ENCODE assay signal across 18 cellular contexts in genomic region chr15:90599116-90599515, GRCh38.
DNase-seq lines count a peak whose midpoint lies in the region; ATAC-seq and TF ChIP-seq lines count a peak whose summit lies in the region.
"Had no signal": no experiment of that assay in that cellular context is flagged by ENCODE, and none has a peak within 500 bp of the region (broad histone marks: within the 10 kb centered on the region; RNA-seq: fewer than 3 reads in every experiment).

No MANE protein-coding gene starts in this region.

- peak overlapping the region; percentile 62 for H3K4me3 Mint-ChIP-seq in CD4-positive, alpha-beta T cell
- no peak overlapping the region for H3K4me3 Mint-ChIP-seq in activated naive CD8-positive, alpha-beta T cell treated with anti-CD3 and anti-CD28 coated beads for 36 hours
- H3K4me3 Mint-ChIP-seq in naive thymus-derived CD4-positive, alpha-beta T cell: peak overlapping the region; percentile 48 to 83 (median 72)

- H3K9ac ChIP-seq in IMR-90 (ENCODE audit: low read depth, low read length): no peak overlapping the region
- H3K9ac ChIP-seq: parathyroid adenoma had no signal

- H2BK20ac ChIP-seq in IMR-90 (ENCODE audit: low read depth, low read length): no peak overlapping the region

- H2AK9ac ChIP-seq in IMR-90 (replicated peaks; ENCODE audit: low read depth, low read length, poor library complexity): no peak overlapping the region

- no peak overlapping the region for H3K4ac ChIP-seq in IMR-90 (ENCODE audit: low read depth, low read length)

- H4K8ac ChIP-seq in IMR-90 (ENCODE audit: low read depth in 2 of 2, low read length in 2 of 2): no peak overlapping the region

- no peak overlapping the region for H3K14ac ChIP-seq in IMR-90 (replicated peaks; ENCODE audit: low read depth, low read length)

- H3K56ac ChIP-seq in IMR-90 (ENCODE audit: extremely low read depth, insufficient read depth, low read length): no peak overlapping the region

- H3K4me2 ChIP-seq in IMR-90 (ENCODE audit: low read depth, low read length) (no peak overlapping the region), OCI-LY7 (ENCODE audit: low read length) (no peak overlapping the region)

- H3K36me3 ChIP-seq in IMR-90 (ENCODE audit: control insufficient read depth, insufficient read depth, low read length) (peaks cover 29% of the 10 kb centered on the region), OCI-LY7 (ENCODE audit: insufficient read depth, low read length) (no peaks in the 10 kb centered on the region)
- H3K36me3 ChIP-seq in naive thymus-derived CD4-positive, alpha-beta T cell (ENCODE audit: control insufficient read depth in 2 of 3, insufficient read depth in 3 of 3, low read length in 3 of 3): no peaks in the 10 kb centered on the region
- H3K36me3 ChIP-seq: transverse colon had no signal

- DNase-seq in CD4-positive, alpha-beta T cell: no peak
- no peak for DNase-seq in IMR-90
- DNase-seq in activated naive CD8-positive, alpha-beta T cell treated with anti-CD3 and anti-CD28 coated beads for 36 hours: no peak
- DNase-seq in naive thymus-derived CD4-positive, alpha-beta T cell: no peak
- no peak for DNase-seq in GM20000 (ENCODE audit: low spot score)
- DNase-seq in cortex of kidney (lab: John Stamatoyannopoulos, UW): no peak
- no peak for DNase-seq in OCI-LY7 (ENCODE audit: low spot score)
- DNase-seq: central memory CD4-positive, alpha-beta T cell; DMS53; MM.1S; NCI-H187 treated with DMSO at 0.1 percent for 48 hours; NCI-H510A; stimulated activated CD4-positive, alpha-beta T cell treated with anti-CD3 and anti-CD28 coated beads, Interleukin-4, amount 100 ng/mL, for 1 hour; transverse colon had no signal

- CTCF ChIA-PET in CD4-positive, alpha-beta T cell (lab: Charles Lee): no interaction called here
- CTCF ChIA-PET in IMR-90 (lab: Yijun Ruan, JAX): interaction anchor here (0.6 kb wide), 1 partner anchor 458 kb away, joined by 3 read pairs; no protein-coding TSS in a partner anchor
- CTCF ChIA-PET in naive thymus-derived CD4-positive, alpha-beta T cell (lab: Charles Lee): interaction anchor here (0.9 to 1.8 kb wide), 2 partner anchors 36 to 38 kb away, joined by 3 to 5 read pairs; no protein-coding TSS in a partner anchor
- CTCF ChIA-PET in OCI-LY7 (lab: Charles Lee; ENCODE audit: unreplicated experiment): interaction anchor here (0.8 kb wide), 1 partner anchor 13 kb away, joined by 3 read pairs; no protein-coding TSS in a partner anchor

- TF ChIP-seq POLR2A in IMR-90 (IDR thresholded peaks at IDR 0.05; ENCODE audit: low read depth, low read length): no peak

- no peak overlapping the region for H4K91ac ChIP-seq in IMR-90 (ENCODE audit: insufficient read depth, low read depth, low read length)

- POLR2A ChIA-PET in CD4-positive, alpha-beta T cell (lab: Charles Lee): interaction anchor here (0.9 to 3.0 kb wide), 6 partner anchors 23 to 68 kb away, joined by 3 to 12 read pairs (median 4); no protein-coding TSS in a partner anchor
- POLR2A ChIA-PET in IMR-90 (lab: Charles Lee; ENCODE audit: unreplicated experiment) (no interaction called here), OCI-LY7 (lab: Charles Lee) (interaction anchor here (0.5 to 1.5 kb wide), 3 partner anchors 11 to 191 kb away, joined by 3 to 5 read pairs (median 4); no protein-coding TSS in a partner anchor)
- POLR2A ChIA-PET in naive thymus-derived CD4-positive, alpha-beta T cell (lab: Charles Lee): interaction anchor here (0.6 to 2.8 kb wide), 11 partner anchors 8 to 62 kb away, joined by 3 to 23 read pairs (median 4); no protein-coding TSS in a partner anchor

- no peaks in the 10 kb centered on the region for H4K20me1 ChIP-seq in IMR-90 (ENCODE audit: insufficient read depth, low read length)
- H4K20me1 ChIP-seq in OCI-LY7 (ENCODE audit: insufficient read depth, low read length): no peaks in the 10 kb centered on the region

- H3K27ac ChIP-seq in CD4-positive, alpha-beta T cell (ENCODE audit: low read depth, low read length): peak overlapping the region; percentile 81
- H3K27ac ChIP-seq in IMR-90 (ENCODE audit: insufficient read depth, low read length) (peak overlapping the region; percentile 43; the same call in 1 of the 2 replicates), OCI-LY7 (ENCODE audit: low read depth, low read length, poor library complexity, severe bottlenecking) (no peak overlapping the region)
- H3K27ac ChIP-seq in naive thymus-derived CD4-positive, alpha-beta T cell (ENCODE audit: low read depth, low read length): peak overlapping the region; percentile 73

- H3K18ac ChIP-seq in IMR-90 (ENCODE audit: low read depth, low read length): no peak overlapping the region; the same call in 1 of the 2 replicates

- H3K4me1 Mint-ChIP-seq in CD4-positive, alpha-beta T cell (ENCODE audit: low read depth): peaks cover 80% of the 10 kb centered on the region
- peaks cover 73% of the 10 kb centered on the region for H3K4me1 Mint-ChIP-seq in activated naive CD8-positive, alpha-beta T cell treated with anti-CD3 and anti-CD28 coated beads for 36 hours
- H3K4me1 Mint-ChIP-seq in naive thymus-derived CD4-positive, alpha-beta T cell: peaks cover 71 to 96% (median 85%) of the 10 kb centered on the region in 7 donors

- no peaks in the 10 kb centered on the region for H3K9me2 ChIP-seq in OCI-LY7 (ENCODE audit: insufficient read depth, low read length)

- H3K4me1 ChIP-seq in IMR-90 (ENCODE audit: control insufficient read depth, insufficient read depth, low read length): peaks cover 17% of the 10 kb centered on the region
- peaks cover 24 to 78% of the 10 kb centered on the region in 2 donors for H3K4me1 ChIP-seq in naive thymus-derived CD4-positive, alpha-beta T cell (ENCODE audit: control insufficient read depth in 2 of 2, insufficient read depth in 2 of 2, low read length in 2 of 2)
- H3K4me1 ChIP-seq in OCI-LY7 (ENCODE audit: insufficient read depth, low read length, poor library complexity, severe bottlenecking): peaks cover 45% of the 10 kb centered on the region
- H3K4me1 ChIP-seq: parathyroid adenoma had no signal

- no peak for TF ChIP-seq RAD21 in IMR-90 (IDR thresholded peaks at IDR 0.05; ENCODE audit: low read length)

- no peak overlapping the region; the same call in 1 of the 2 replicates for H4K5ac ChIP-seq in IMR-90 (ENCODE audit: low read depth, low read length)

- no peaks in the 10 kb centered on the region for H3K27me3 ChIP-seq in CD4-positive, alpha-beta T cell (ENCODE audit: control insufficient read depth, insufficient read depth, low read length)
- no peaks in the 10 kb centered on the region for H3K27me3 ChIP-seq in IMR-90 (ENCODE audit: control insufficient read depth, insufficient read depth, low read length)
- no peaks in the 10 kb centered on the region for H3K27me3 ChIP-seq in naive thymus-derived CD4-positive, alpha-beta T cell (ENCODE audit: control insufficient read depth in 2 of 2, insufficient read depth in 2 of 2, low read length in 2 of 2)
- H3K27me3 ChIP-seq: adrenal gland, transverse colon had no signal

- H2BK120ac ChIP-seq in IMR-90 (ENCODE audit: low read depth, low read length): no peak overlapping the region

- ATAC-seq in CD4-positive, alpha-beta T cell (ENCODE audit: poor library complexity): no peak
- ATAC-seq in IMR-90 (ENCODE audit: low read depth): no peak
- no peak for ATAC-seq in naive thymus-derived CD4-positive, alpha-beta T cell
- no peak for ATAC-seq in SK-N-SH treated with all-trans-retinoic acid at 6 μM for 48 hours
- ATAC-seq: left lobe of liver had no signal

- no peaks in the 10 kb centered on the region for H3K27me3 Mint-ChIP-seq in CD4-positive, alpha-beta T cell
- no peaks in the 10 kb centered on the region for H3K27me3 Mint-ChIP-seq in activated naive CD8-positive, alpha-beta T cell treated with anti-CD3 and anti-CD28 coated beads for 36 hours
- H3K27me3 Mint-ChIP-seq in naive thymus-derived CD4-positive, alpha-beta T cell: no peaks in the 10 kb centered on the region

- WGBS in IMR-90 (ENCODE audit: extremely low coverage in 2 of 2, insufficient read length in 1 of 2), 2 experiments: 100% methylated on average over 3 of the region's 4 CpGs; no CpG with 5 or more reads in 1 of the 2 experiments

- H2AK5ac ChIP-seq in IMR-90 (ENCODE audit: low read depth, low read length): no peak overlapping the region

- intact Hi-C loops in CD4-positive, alpha-beta T cell (cut with DNase I, micrococcal nuclease): loop anchor here in 1 of 2 experiments (10.0 kb wide), 1 partner anchor 204 kb away; no protein-coding TSS in a partner anchor
- intact Hi-C loops in IMR-90 (cut with micrococcal nuclease) (no loop called here), OCI-LY7 (cut with micrococcal nuclease; ENCODE audit: unreplicated experiment) (loop anchor here (5.0 kb wide), 2 partner anchors 67 to 92 kb away; no protein-coding TSS in a partner anchor)
- intact Hi-C loops in naive thymus-derived CD4-positive, alpha-beta T cell (cut with micrococcal nuclease): loop anchor here in 1 of 2 donors (10.0 kb wide), 1 partner anchor 194 kb away; no protein-coding TSS in a partner anchor

- no peaks in the 10 kb centered on the region for H3K9me3 Mint-ChIP-seq in CD4-positive, alpha-beta T cell
- no peaks in the 10 kb centered on the region for H3K9me3 Mint-ChIP-seq in activated naive CD8-positive, alpha-beta T cell treated with anti-CD3 and anti-CD28 coated beads for 36 hours
- H3K9me3 Mint-ChIP-seq in naive thymus-derived CD4-positive, alpha-beta T cell: peaks cover 0 to 4% (median 0%) of the 10 kb centered on the region in 11 donors

- H2BK5ac ChIP-seq in IMR-90 (ENCODE audit: low read depth, low read length, poor library complexity, severe bottlenecking): no peak overlapping the region

- H3K27ac Mint-ChIP-seq in CD4-positive, alpha-beta T cell: peak overlapping the region; percentile 98
- peak overlapping the region; percentile 85 for H3K27ac Mint-ChIP-seq in activated naive CD8-positive, alpha-beta T cell treated with anti-CD3 and anti-CD28 coated beads for 36 hours
- H3K27ac Mint-ChIP-seq in naive thymus-derived CD4-positive, alpha-beta T cell: peak overlapping the region; percentile 73 to 99 (median 98)

- no peaks in the 10 kb centered on the region for H3K79me2 ChIP-seq in OCI-LY7 (ENCODE audit: insufficient read depth, low read depth, low read length)
- H3K79me2 ChIP-seq: parathyroid adenoma had no signal

- H3K9me3 ChIP-seq in CD4-positive, alpha-beta T cell (ENCODE audit: control insufficient read depth, low read length): no peaks in the 10 kb centered on the region
- H3K9me3 ChIP-seq in IMR-90 (ENCODE audit: control insufficient read depth, insufficient read depth, low read length) (no peaks in the 10 kb centered on the region), OCI-LY7 (ENCODE audit: low read length) (no peaks in the 10 kb centered on the region)
- no peaks in the 10 kb centered on the region for H3K9me3 ChIP-seq in naive thymus-derived CD4-positive, alpha-beta T cell (ENCODE audit: control insufficient read depth in 2 of 3, low read length in 3 of 3)
- H3K9me3 ChIP-seq: adrenal gland, transverse colon had no signal

- peaks cover 75% of the 10 kb centered on the region for H3K36me3 Mint-ChIP-seq in CD4-positive, alpha-beta T cell (ENCODE audit: low read depth)
- peaks cover 54% of the 10 kb centered on the region for H3K36me3 Mint-ChIP-seq in activated naive CD8-positive, alpha-beta T cell treated with anti-CD3 and anti-CD28 coated beads for 36 hours
- peaks cover 9 to 47% (median 26%) of the 10 kb centered on the region in 5 donors for H3K36me3 Mint-ChIP-seq in naive thymus-derived CD4-positive, alpha-beta T cell

- H2AFZ ChIP-seq in IMR-90 (replicated peaks; ENCODE audit: low read length, poor library complexity) (no peak overlapping the region), OCI-LY7 (ENCODE audit: low read length) (no peak overlapping the region)
- H2AFZ ChIP-seq: parathyroid adenoma had no signal

- H3K4me3 ChIP-seq in IMR-90 (ENCODE audit: insufficient read depth, low read depth, low read length): no peak overlapping the region
- no peak overlapping the region for H3K4me3 ChIP-seq in naive thymus-derived CD4-positive, alpha-beta T cell (ENCODE audit: low read length)
- no peak overlapping the region for H3K4me3 ChIP-seq in OCI-LY7 (ENCODE audit: low read depth, low read length, poor library complexity, severe bottlenecking)
- H3K4me3 ChIP-seq: adrenal gland, transverse colon had no signal

- H3K9me1 ChIP-seq in IMR-90 (ENCODE audit: insufficient read depth, low read length): peaks cover 18% of the 10 kb centered on the region

- TF ChIP-seq CTCF in CD4-positive, alpha-beta T cell (IDR thresholded peaks at IDR 0.05): no peak
- TF ChIP-seq CTCF in IMR-90 (conservative IDR thresholded peaks at IDR 0.05; ENCODE audit: low read depth, low read length) (no peak), GM20000 (IDR thresholded peaks at IDR 0.05; ENCODE audit: extremely low read depth, missing control alignments) (no peak), OCI-LY7 (conservative IDR thresholded peaks at IDR 0.05; ENCODE audit: low read length) (no peak)

- BruUV-seq in IMR-90 (replicated peaks; lab: Mats Ljungman, UMichigan): no TSS peak
- BruUV-seq in OCI-LY7 (replicated peaks; lab: Mats Ljungman, UMichigan): no TSS peak

- no peak overlapping the region for H3K23ac ChIP-seq in IMR-90 (ENCODE audit: low read depth, low read length)

- dilution Hi-C loops in IMR-90 (cut with HindIII; ENCODE audit: low sequenced_read_pairs, unreplicated experiment): no loop called here

- in situ Hi-C loops in IMR-90 (cut with MboI; ENCODE audit: low sequenced_read_pairs): no loop called here

- peaks cover 26 to 46% of the 10 kb centered on the region in 2 experiments; a peak in 3 of 4 replicates for H3K79me1 ChIP-seq in IMR-90 (ENCODE audit: low read depth in 1 of 2, low read length in 2 of 2)

- no peak overlapping the region for H2BK15ac ChIP-seq in IMR-90 (ENCODE audit: low read depth, low read length)
